In genomic region chr2:112726487-112727190, GRCh38 we compare ENCODE assay signal across 8 cellular contexts. TPM values are rescaled to one million over a fixed set of nuclear protein-coding genes. Genes with fewer than 3 reads are reported as not detected.
DNase-seq lines count a peak whose midpoint lies in the region; ATAC-seq and TF ChIP-seq lines count a peak whose summit lies in the region.

No MANE protein-coding gene starts in this region.

- H3K4me1 ChIP-seq in vagina = no peaks in the 10 kb centered on the region

- no peaks in the 10 kb centered on the region for H3K27me3 ChIP-seq in vagina

- H3K4me3 Mint-ChIP-seq in progenitor cell of endocrine pancreas (ENCODE audit: low read depth) = no peak overlapping the region

- no peaks in the 10 kb centered on the region for H3K4me1 Mint-ChIP-seq in progenitor cell of endocrine pancreas (ENCODE audit: low read depth)

- H3K27me3 Mint-ChIP-seq in progenitor cell of endocrine pancreas = peaks cover 12% of the 10 kb centered on the region

- H3K4me3 ChIP-seq in vagina = no peak overlapping the region

- no peaks in the 10 kb centered on the region for H3K36me3 Mint-ChIP-seq in progenitor cell of endocrine pancreas (ENCODE audit: insufficient read depth)

- no peaks in the 10 kb centered on the region for H3K9me3 ChIP-seq in vagina

- TF ChIP-seq CTCF in GM12874 (IDR thresholded peaks at IDR 0.05; ENCODE audit: insufficient read depth, low read depth, low read length) (peak; percentile 97), progenitor cell of endocrine pancreas (IDR thresholded peaks at IDR 0.05; ENCODE audit: unreplicated experiment) (peak; percentile 98), vagina (IDR thresholded peaks at IDR 0.05) (peak; percentile 86 to 93 (median 87))

- no peaks in the 10 kb centered on the region for H3K9me3 Mint-ChIP-seq in progenitor cell of endocrine pancreas (ENCODE audit: low read depth)

- DNase-seq in NCI-H128 (lab: John Stamatoyannopoulos, UW; ENCODE audit: unreplicated experiment) (peak; percentile 89), SKM-1 treated with dmso at 0.1 percent for 144 hours (lab: John Stamatoyannopoulos, UW; ENCODE audit: unreplicated experiment) (peak; percentile 94), Right ventricle myocardium superior (peak; percentile 94), progenitor cell of endocrine pancreas (ENCODE audit: low spot score, unreplicated experiment) (peak; percentile 90), vagina (ENCODE audit: extremely low spot score in 2 of 2) (peak in 1 of 2 donors; percentile 96)
- DNase-seq in activated naive CD4-positive, alpha-beta T cell treated with anti-CD3 and anti-CD28 coated beads, Interleukin-2, amount 50 U/mL, for 16 hours = peak; percentile 84

- ATAC-seq in HG02759 (IDR thresholded peaks at IDR 0.05; ENCODE audit: unreplicated experiment) = peak; percentile 78
- peak; percentile 97 for ATAC-seq in Right ventricle myocardium superior (ENCODE audit: poor library complexity)

- TF ChIP-seq POLR2A in vagina (IDR thresholded peaks at IDR 0.05) = no peak

- intact Hi-C loops in Right ventricle myocardium superior (cut with DNase I) (loop anchor here (5.0 kb wide), 1 partner anchor 99 kb away; no protein-coding TSS in a partner anchor), vagina (cut with DNase I) (loop anchor here (5.0 to 10.0 kb wide), 2 partner anchors 102 to 124 kb away; no protein-coding TSS in a partner anchor)

- H3K27ac ChIP-seq in vagina = no peak overlapping the region

- H3K36me3 ChIP-seq in vagina = no peaks in the 10 kb centered on the region

- H3K27ac Mint-ChIP-seq in progenitor cell of endocrine pancreas = no peak overlapping the region

RNA-seq across cellular contexts. Expression of gene NT5DC4, which starts 5.8 kb away (rescaled TPM):
- total RNA-seq in Right ventricle myocardium superior (not detected), progenitor cell of endocrine pancreas (not detected in 2 replicates), vagina (not detected)

RNA-seq across cellular contexts. Expression of gene CKAP2L, which starts 37.8 kb away (rescaled TPM):
- total RNA-seq in Right ventricle myocardium superior = 0.30 TPM
- total RNA-seq in progenitor cell of endocrine pancreas = 10.3 and 11.5 TPM in 2 replicates
- 1.2 TPM for total RNA-seq in vagina

RNA-seq across cellular contexts. Expression of gene IL1A, which starts 57.7 kb away (rescaled TPM):
- total RNA-seq in Right ventricle myocardium superior (not detected), progenitor cell of endocrine pancreas (0.12 TPM in 1 of 2 replicates, not detected in the other), vagina (0.98 TPM)
